In genomic region chr19:1057185-1057857, GRCh38 we compare ENCODE assay signal across 8 cellular contexts. TPM values are rescaled to one million over a fixed set of nuclear protein-coding genes. Genes with fewer than 3 reads are reported as not detected.
A peak's percentile ranks its signal among the peaks of the same experiment; 100 is the strongest.
DNase-seq lines count a peak whose midpoint lies in the region; ATAC-seq and TF ChIP-seq lines count a peak whose summit lies in the region.

No MANE protein-coding gene starts in this region.

- no peaks in the 10 kb centered on the region for H3K27me3 Mint-ChIP-seq in activated CD8-positive, alpha-beta T cell treated with anti-CD3 and anti-CD28 coated beads for 36 hours

- intact Hi-C loops in activated CD8-positive, alpha-beta T cell treated with anti-CD3 and anti-CD28 coated beads for 36 hours (cut with micrococcal nuclease) = no loop called here
- intact Hi-C loops in body of pancreas (cut with DNase I) = no loop called here

- peaks cover 14% of the 10 kb centered on the region for H3K9me3 Mint-ChIP-seq in activated CD8-positive, alpha-beta T cell treated with anti-CD3 and anti-CD28 coated beads for 36 hours

- no peak overlapping the region for H3K4me3 ChIP-seq in body of pancreas

- TF ChIP-seq CTCF in activated CD8-positive, alpha-beta T cell treated with anti-CD3 and anti-CD28 coated beads for 36 hours (IDR thresholded peaks at IDR 0.05) = no peak
- TF ChIP-seq CTCF in body of pancreas (IDR thresholded peaks at IDR 0.05) = no peak

- DNase-seq in DMS53 (lab: John Stamatoyannopoulos, UW) (peak; percentile 86), KG1 (lab: John Stamatoyannopoulos, UW) (peak; percentile 49), left lobe of liver (ENCODE audit: low spot score) (no peak), body of pancreas (no peak), hepatic stellate cell (ENCODE audit: low spot score) (no peak)
- no peak for DNase-seq in activated CD8-positive, alpha-beta T cell treated with anti-CD3 and anti-CD28 coated beads for 36 hours

- 53 to 69% methylated on average over 2 to 3 of the region's 3 CpGs for WGBS in body of pancreas, 2 donors

- peak overlapping the region; percentile 79 for H3K27ac Mint-ChIP-seq in activated CD8-positive, alpha-beta T cell treated with anti-CD3 and anti-CD28 coated beads for 36 hours

- CTCF ChIA-PET in activated CD8-positive, alpha-beta T cell treated with anti-CD3 and anti-CD28 coated beads for 36 hours (lab: Charles Lee) = interaction anchor here (1.0 to 3.3 kb wide), 7 partner anchors 9 to 209 kb away, joined by 3 to 14 read pairs (median 4); partner anchors contain the start of genes ABCA7 and ARHGAP45

- ATAC-seq in activated CD8-positive, alpha-beta T cell treated with anti-CD3 and anti-CD28 coated beads for 36 hours = peak; percentile 66
- ATAC-seq in left lobe of liver (peak; percentile 80), HG02798 (IDR thresholded peaks at IDR 0.05; ENCODE audit: poor library complexity, unreplicated experiment) (no peak), body of pancreas (no peak), GM21526 (IDR thresholded peaks at IDR 0.05; ENCODE audit: low FRiP score, unreplicated experiment) (no peak)

- H3K4me3 Mint-ChIP-seq in activated CD8-positive, alpha-beta T cell treated with anti-CD3 and anti-CD28 coated beads for 36 hours = no peak overlapping the region

- H3K4me1 Mint-ChIP-seq in activated CD8-positive, alpha-beta T cell treated with anti-CD3 and anti-CD28 coated beads for 36 hours (ENCODE audit: low read depth) = peaks cover 15% of the 10 kb centered on the region

- H3K4me1 ChIP-seq in body of pancreas = no peaks in the 10 kb centered on the region

- H3K27ac ChIP-seq in body of pancreas = no peak overlapping the region

- no peaks in the 10 kb centered on the region for H3K36me3 ChIP-seq in body of pancreas (replicated peaks in 1 of 2; ENCODE audit: insufficient read depth in 1 of 2, low read depth in 2 of 2)

- H3K27me3 ChIP-seq in body of pancreas = no peaks in the 10 kb centered on the region

- H3K36me3 Mint-ChIP-seq in activated CD8-positive, alpha-beta T cell treated with anti-CD3 and anti-CD28 coated beads for 36 hours (ENCODE audit: low read depth) = peaks cover 33% of the 10 kb centered on the region

- POLR2A ChIA-PET in activated CD8-positive, alpha-beta T cell treated with anti-CD3 and anti-CD28 coated beads for 36 hours (lab: Charles Lee) = interaction anchor here (0.6 to 1.6 kb wide), 4 partner anchors 10 to 34 kb away, joined by 3 to 5 read pairs (median 3); partner anchors contain the start of gene ARHGAP45

- no peak for TF ChIP-seq POLR2A in body of pancreas (IDR thresholded peaks at IDR 0.05)

- no peaks in the 10 kb centered on the region for H3K9me3 ChIP-seq in body of pancreas

RNA-seq across cellular contexts. Expression of gene ARHGAP45, which starts 9.6 kb away (rescaled TPM):
- total RNA-seq in activated CD8-positive, alpha-beta T cell treated with anti-CD3 and anti-CD28 coated beads for 36 hours = 100 to 1,000 TPM; 136 to 150 TPM
- total RNA-seq in left lobe of liver = 5.1 TPM
- 10 to 100 TPM; 13.2 to 23.4 TPM for total RNA-seq in body of pancreas

RNA-seq across cellular contexts. Expression of gene ABCA7, which starts 17.4 kb away (rescaled TPM):
- 10 to 100 TPM; 14.0 to 14.6 TPM for total RNA-seq in activated CD8-positive, alpha-beta T cell treated with anti-CD3 and anti-CD28 coated beads for 36 hours
- total RNA-seq in left lobe of liver (10.4 TPM), body of pancreas (10 to 100 TPM; 33.7 to 87.3 TPM)

RNA-seq across cellular contexts. Expression of gene CNN2, which starts 30.9 kb away (rescaled TPM):
- total RNA-seq in activated CD8-positive, alpha-beta T cell treated with anti-CD3 and anti-CD28 coated beads for 36 hours = 10 to 100 TPM; 97.4 to 98.3 TPM
- total RNA-seq in left lobe of liver (23.2 TPM), body of pancreas (10 to 100 TPM; 30.7 to 42.5 TPM)

RNA-seq across cellular contexts. Expression of gene RNU6-2, which starts 36.0 kb away (rescaled TPM):
- total RNA-seq in activated CD8-positive, alpha-beta T cell treated with anti-CD3 and anti-CD28 coated beads for 36 hours = not detected
- not detected for total RNA-seq in left lobe of liver
- not detected for total RNA-seq in body of pancreas

RNA-seq across cellular contexts. Expression of gene TMEM259, which starts 36.4 kb away (rescaled TPM):
- total RNA-seq in activated CD8-positive, alpha-beta T cell treated with anti-CD3 and anti-CD28 coated beads for 36 hours = 100 to 1,000 TPM; 115 to 117 TPM
- total RNA-seq in left lobe of liver = 117 TPM
- total RNA-seq in body of pancreas = 100 to 1,000 TPM; 142 to 306 TPM

Comparison
In these comparisons a context has a peak if more than half of its experiments do, and no peak if none do; other contexts are left out.
1. DNase-seq: peak in DMS53 (single experiment) and KG1 (single experiment); none in activated CD8-positive, alpha-beta T cell treated with anti-CD3 and anti-CD28 coated beads for 36 hours (single experiment), left lobe of liver (single experiment), body of pancreas (0 of 4) and hepatic stellate cell (single experiment).
2. ATAC-seq: peak in activated CD8-positive, alpha-beta T cell treated with anti-CD3 and anti-CD28 coated beads for 36 hours (single experiment) and left lobe of liver (single experiment); none in HG02798 (single experiment), body of pancreas (single experiment) and GM21526 (single experiment).
3. RNA of gene ARHGAP45, which starts 9.6 kb away (total RNA-seq): 136 to 150 TPM in activated CD8-positive, alpha-beta T cell treated with anti-CD3 and anti-CD28 coated beads for 36 hours; 13.2 to 23.4 TPM in body of pancreas and 5.1 TPM in left lobe of liver (single experiment); every median in the first group is over 4 times any median in the second.